8 cellular contexts compared by ENCODE assay signal in genomic region chr3:13419356-13420050, GRCh38. TPM values are rescaled to one million over a fixed set of nuclear protein-coding genes. Genes with fewer than 3 reads are reported as not detected.
DNase-seq lines count a peak whose midpoint lies in the region; ATAC-seq and TF ChIP-seq lines count a peak whose summit lies in the region.

No MANE protein-coding gene starts in this region.

- H3K4me3 Mint-ChIP-seq in IgD-negative memory B cell (peak overlapping the region; percentile 65 to 95 (median 92)), chondrocyte (ENCODE audit: unreplicated experiment) (peak overlapping the region; percentile 35)

- H3K36me3 ChIP-seq in lower lobe of right lung, result no peaks in the 10 kb centered on the region

- no peaks in the 10 kb centered on the region for H3K9me3 ChIP-seq in lower lobe of right lung

- H3K27ac Mint-ChIP-seq in IgD-negative memory B cell, result peak overlapping the region; percentile 89 to 93 (median 93)
- no peak overlapping the region for H3K27ac Mint-ChIP-seq in chondrocyte (ENCODE audit: unreplicated experiment)

- H3K36me3 Mint-ChIP-seq in IgD-negative memory B cell, result no peaks in the 10 kb centered on the region
- H3K36me3 Mint-ChIP-seq in chondrocyte (ENCODE audit: low read depth), result peaks cover 1% of the 10 kb centered on the region

- peak; percentile 43 for ATAC-seq in GM21528 (IDR thresholded peaks at IDR 0.05; ENCODE audit: low FRiP score, unreplicated experiment)
- peak; percentile 81 to 86 for ATAC-seq in lower lobe of right lung

- H3K27me3 Mint-ChIP-seq in IgD-negative memory B cell (no peaks in the 10 kb centered on the region), chondrocyte (ENCODE audit: low read depth) (peaks cover 6% of the 10 kb centered on the region)

- H3K4me3 ChIP-seq in lower lobe of right lung, result peak overlapping the region; percentile 66

- TF ChIP-seq CTCF in chondrocyte (IDR thresholded peaks at IDR 0.05), result peak; percentile 26
- TF ChIP-seq CTCF in lower lobe of right lung (IDR thresholded peaks at IDR 0.05), result no peak

- peak; percentile 39 for DNase-seq in DMS114 treated with DMSO at 0.1 percent for 48 hours (lab: John Stamatoyannopoulos, UW; ENCODE audit: unreplicated experiment)
- peak; percentile 73 for DNase-seq in activated CD4-positive, CD25-positive, alpha-beta regulatory T cell treated with anti-CD3 and anti-CD28 coated beads, Interleukin-2, amount 50 U/mL, for 72 hours
- DNase-seq in chondrocyte (ENCODE audit: low spot score), result no peak
- peak; percentile 77 for DNase-seq in lower lobe of right lung
- DNase-seq in stimulated activated CD4-positive, alpha-beta T cell treated with anti-CD3 and anti-CD28 coated beads, TNF-alpha, amount 100 ng/mL, for 24 hours (ENCODE audit: low read depth in 3 of 3), result peak in 2 of 3 experiments; percentile 21 to 37
- DNase-seq in A172 (ENCODE audit: low spot score), result no peak

- H3K27ac ChIP-seq in lower lobe of right lung, result peak overlapping the region; percentile 73

- peaks cover 39% of the 10 kb centered on the region for H3K4me1 ChIP-seq in lower lobe of right lung

- H3K9me3 Mint-ChIP-seq in IgD-negative memory B cell (no peaks in the 10 kb centered on the region), chondrocyte (ENCODE audit: low read depth) (no peaks in the 10 kb centered on the region)

- H3K4me1 Mint-ChIP-seq in IgD-negative memory B cell (peaks cover 32 to 52% (median 35%) of the 10 kb centered on the region in 3 donors), chondrocyte (ENCODE audit: low read depth) (no peaks in the 10 kb centered on the region)

- intact Hi-C loops in lower lobe of right lung (cut with DNase I), result no loop called here

- no peaks in the 10 kb centered on the region for H3K27me3 ChIP-seq in lower lobe of right lung (ENCODE audit: low read depth)

RNA-seq across cellular contexts. Expression of gene NUP210, which starts 0.6 kb away (rescaled TPM):
- polyA plus RNA-seq in IgD-negative memory B cell, result 72.2 TPM
- 0.72 to 1.3 TPM (median 0.82 TPM) in 3 replicates for total RNA-seq in chondrocyte
- 22.2 TPM for total RNA-seq in lower lobe of right lung
- 14.1 and 16.3 TPM in 2 replicates for total RNA-seq in A172 (2014; rRNA removed; shearing (Covaris generic))

Comparison
In these comparisons a context has a peak if more than half of its experiments do, and no peak if none do; other contexts are left out.
1. DNase-seq: peak in DMS114 treated with DMSO at 0.1 percent for 48 hours (single experiment), activated CD4-positive, CD25-positive, alpha-beta regulatory T cell treated with anti-CD3 and anti-CD28 coated beads, Interleukin-2, amount 50 U/mL, for 72 hours (single experiment), lower lobe of right lung (single experiment) and stimulated activated CD4-positive, alpha-beta T cell treated with anti-CD3 and anti-CD28 coated beads, TNF-alpha, amount 100 ng/mL, for 24 hours (2 of 3); none in chondrocyte (single experiment) and A172 (single experiment).